Comparison of ENCODE assay signal across 8 cellular contexts in the genomic region with DNA sequence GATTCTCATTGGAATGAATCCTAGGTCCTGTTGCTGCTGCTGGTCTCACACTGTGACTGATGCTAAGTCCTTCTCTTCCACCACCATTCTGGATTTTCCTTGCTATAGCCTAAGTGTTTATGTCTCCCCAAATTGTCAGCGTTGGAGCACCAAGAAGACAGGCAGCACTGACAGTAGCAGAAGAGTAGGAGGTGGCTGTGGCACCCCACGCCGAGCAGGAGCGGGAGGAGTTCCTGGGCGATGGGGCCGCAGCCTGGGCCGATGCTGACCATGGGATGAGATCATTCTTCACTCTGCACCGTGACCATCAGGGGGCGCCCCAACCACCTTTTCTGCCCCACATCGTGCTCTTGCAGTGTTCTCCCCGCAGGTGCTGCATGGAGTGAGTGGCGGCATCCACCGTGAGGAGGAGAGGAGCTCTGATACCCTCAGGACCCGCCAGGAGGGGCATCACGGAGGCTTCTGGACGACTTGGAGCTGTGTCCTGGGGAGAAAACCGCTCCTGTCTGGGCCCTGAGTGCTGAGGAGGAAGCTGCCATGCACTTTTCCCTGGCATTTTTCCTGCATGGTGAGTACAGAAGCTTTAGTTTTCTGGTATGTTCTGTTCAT. TPM values are rescaled to one million over a fixed set of nuclear protein-coding genes. Genes with fewer than 3 reads are reported as not detected.
A peak's percentile ranks its signal among the peaks of the same experiment; 100 is the strongest.
DNase-seq lines count a peak whose midpoint lies in the region; ATAC-seq, FAIRE-seq and TF ChIP-seq lines count a peak whose summit lies in the region.

No MANE protein-coding gene starts in this region.

- H3K4me3 Mint-ChIP-seq in activated T-helper 1 cell treated with anti-CD3 and anti-CD28 coated beads, Interleukin-12 subunit alpha, Interleukin-12 subunit beta, Interleukin-2, Interleukin-4 antibody, amounts not matched to agents 30 ng/mL and 10 ng/mL and 1 ng/mL, durations not matched to agents 14 hours and 24 hours and 36 hours = no peak overlapping the region

- TF ChIP-seq CTCF in foreskin fibroblast (IDR thresholded peaks at IDR 0.05; ENCODE audit: low read depth, low read length) = peak; percentile 78

- no peak overlapping the region for H3K27ac Mint-ChIP-seq in activated T-helper 1 cell treated with anti-CD3 and anti-CD28 coated beads, Interleukin-12 subunit alpha, Interleukin-12 subunit beta, Interleukin-2, Interleukin-4 antibody, amounts not matched to agents 30 ng/mL and 10 ng/mL and 1 ng/mL, durations not matched to agents 14 hours and 24 hours and 36 hours

- H3K4me1 Mint-ChIP-seq in activated T-helper 1 cell treated with anti-CD3 and anti-CD28 coated beads, Interleukin-12 subunit alpha, Interleukin-12 subunit beta, Interleukin-2, Interleukin-4 antibody, amounts not matched to agents 30 ng/mL and 10 ng/mL and 1 ng/mL, durations not matched to agents 14 hours and 24 hours and 36 hours (ENCODE audit: low read depth) = peaks cover 8% of the 10 kb centered on the region

- H3K9me3 Mint-ChIP-seq in activated T-helper 1 cell treated with anti-CD3 and anti-CD28 coated beads, Interleukin-12 subunit alpha, Interleukin-12 subunit beta, Interleukin-2, Interleukin-4 antibody, amounts not matched to agents 30 ng/mL and 10 ng/mL and 1 ng/mL, durations not matched to agents 14 hours and 24 hours and 36 hours = no peaks in the 10 kb centered on the region

- ATAC-seq in HG03175 (IDR thresholded peaks at IDR 0.05; ENCODE audit: unreplicated experiment) = no peak

- H3K36me3 Mint-ChIP-seq in activated T-helper 1 cell treated with anti-CD3 and anti-CD28 coated beads, Interleukin-12 subunit alpha, Interleukin-12 subunit beta, Interleukin-2, Interleukin-4 antibody, amounts not matched to agents 30 ng/mL and 10 ng/mL and 1 ng/mL, durations not matched to agents 14 hours and 24 hours and 36 hours (ENCODE audit: low read depth) = no peaks in the 10 kb centered on the region

- intact Hi-C loops in activated T-helper 1 cell treated with anti-CD3 and anti-CD28 coated beads, Interleukin-12 subunit alpha, Interleukin-12 subunit beta, Interleukin-2, Interleukin-4 antibody, amounts not matched to agents 30 ng/mL and 10 ng/mL and 1 ng/mL, durations not matched to agents 14 hours and 24 hours and 36 hours (cut with micrococcal nuclease) = loop anchor here (10.0 kb wide), 1 partner anchor 138 kb away; the partner anchor contains the start of gene AIFM3

- FAIRE-seq in RCC 7860 (lab: Jason Lieb, UNC) = no peak

- H3K4me3 ChIP-seq in foreskin fibroblast (ENCODE audit: low read depth in 1 of 2, low read length in 2 of 2) = peak overlapping the region in 1 of 2 donors; percentile 5

- H3K27me3 Mint-ChIP-seq in activated T-helper 1 cell treated with anti-CD3 and anti-CD28 coated beads, Interleukin-12 subunit alpha, Interleukin-12 subunit beta, Interleukin-2, Interleukin-4 antibody, amounts not matched to agents 30 ng/mL and 10 ng/mL and 1 ng/mL, durations not matched to agents 14 hours and 24 hours and 36 hours (ENCODE audit: insufficient read depth) = peaks cover 32% of the 10 kb centered on the region

- DNase-seq in DMS153 treated with DMSO at 0.1 percent for 48 hours (lab: John Stamatoyannopoulos, UW; ENCODE audit: unreplicated experiment) (peak; percentile 80), HuH-7.5 (ENCODE audit: low spot score) (peak; percentile 75), RCC 7860 (ENCODE audit: low spot score) (peak; percentile 28), foreskin fibroblast (peak; percentile 20 to 71), nucleus accumbens (lab: John Stamatoyannopoulos, UW) (peak in 46 of 56 donors; percentile 3 to 81 (median 38)), superior temporal gyrus (ENCODE audit: extremely low spot score) (peak; percentile 80)
- DNase-seq in activated T-helper 1 cell treated with anti-CD3 and anti-CD28 coated beads, Interleukin-12 subunit alpha, Interleukin-12 subunit beta, Interleukin-2, Interleukin-4 antibody, amounts not matched to agents 30 ng/mL and 10 ng/mL and 1 ng/mL, durations not matched to agents 14 hours and 24 hours and 36 hours (ENCODE audit: low spot score) = peak; percentile 61

RNA-seq across cellular contexts. Expression of gene LRRC74B, which starts 57.0 kb away (rescaled TPM):
- not detected in 2 replicates for total RNA-seq in activated T-helper 1 cell treated with anti-CD3 and anti-CD28 coated beads, Interleukin-12 subunit alpha, Interleukin-12 subunit beta, Interleukin-2, Interleukin-4 antibody, amounts not matched to agents 30 ng/mL and 10 ng/mL and 1 ng/mL, durations not matched to agents 14 hours and 24 hours and 36 hours

Comparison
In these comparisons a context has a peak if more than half of its experiments do, and no peak if none do; other contexts are left out.
1. DNase-seq: peak in every context shown above with its lines; median percentile 80 in DMS153 treated with DMSO at 0.1 percent for 48 hours; 80 in superior temporal gyrus; 75 in HuH-7.5; 61 in activated T-helper 1 cell treated with anti-CD3 and anti-CD28 coated beads, Interleukin-12 subunit alpha, Interleukin-12 subunit beta, Interleukin-2, Interleukin-4 antibody, amounts not matched to agents 30 ng/mL and 10 ng/mL and 1 ng/mL, durations not matched to agents 14 hours and 24 hours and 36 hours; 46 in foreskin fibroblast; 38 in nucleus accumbens; 28 in RCC 7860.